ENCODE assay signal across 8 cellular contexts in genomic region chr6:56370127-56370540, GRCh38.
DNase-seq lines count a peak whose midpoint lies in the region; ATAC-seq and TF ChIP-seq lines count a peak whose summit lies in the region.

No MANE protein-coding gene starts in this region.

- no peaks in the 10 kb centered on the region for H3K36me3 Mint-ChIP-seq in nephron (ENCODE audit: low read depth)

- no peaks in the 10 kb centered on the region for H3K36me3 ChIP-seq in BE2C

- peak; percentile 78 for DNase-seq in BE2C
- peak; percentile 92 for DNase-seq in NCI-H748 treated with DMSO at 0.1 percent for 48 hours (lab: John Stamatoyannopoulos, UW)
- no peak for DNase-seq in activated T-cell treated with anti-CD3 and anti-CD28 coated beads for 4 hours
- DNase-seq in NCI-H2196 treated with DMSO at 0.1 percent for 48 hours (lab: John Stamatoyannopoulos, UW; ENCODE audit: unreplicated experiment) = no peak

- H3K4me1 ChIP-seq in BE2C = peaks cover 14% of the 10 kb centered on the region

- peaks cover 68% of the 10 kb centered on the region for H3K4me1 Mint-ChIP-seq in nephron

- peak overlapping the region; percentile 21; the same call in 1 of the 2 replicates for H3K4me3 ChIP-seq in BE2C (ENCODE audit: low read depth, low read length)

- peak overlapping the region in 1 of 3 experiments; percentile 54 for H3K4me3 Mint-ChIP-seq in nephron

- H3K27me3 Mint-ChIP-seq in nephron (ENCODE audit: low read depth) = no peaks in the 10 kb centered on the region

- TF ChIP-seq CTCF in BE2C (IDR thresholded peaks at IDR 0.05; ENCODE audit: low read depth, low read length) = peak; percentile 89
- peak in 2 of 3 experiments; percentile 24 to 34 for TF ChIP-seq CTCF in nephron (IDR thresholded peaks at IDR 0.05; ENCODE audit: unreplicated experiment in 3 of 3)

- H3K27ac Mint-ChIP-seq in nephron = peak overlapping the region; percentile 19 to 96 (median 91)

- no peaks in the 10 kb centered on the region for H3K27me3 ChIP-seq in BE2C

- no peaks in the 10 kb centered on the region for H3K9me3 Mint-ChIP-seq in nephron

- H3K9me3 ChIP-seq in BE2C = no peaks in the 10 kb centered on the region

- ATAC-seq in esophagus mucosa = peak; percentile 93
- no peak for ATAC-seq in GM19035 (IDR thresholded peaks at IDR 0.05; ENCODE audit: unreplicated experiment)
- ATAC-seq in HG02938 (IDR thresholded peaks at IDR 0.05; ENCODE audit: unreplicated experiment) = no peak

Comparison
In these comparisons a context has a peak if more than half of its experiments do, and no peak if none do; other contexts are left out.
1. DNase-seq: peak in BE2C (single experiment) and NCI-H748 treated with DMSO at 0.1 percent for 48 hours (single experiment); none in activated T-cell treated with anti-CD3 and anti-CD28 coated beads for 4 hours (single experiment) and NCI-H2196 treated with DMSO at 0.1 percent for 48 hours (single experiment).